In genomic region chrY:12662745-12663576, GRCh38 we compare ENCODE assay signal across 8 cellular contexts. TPM values are rescaled to one million over a fixed set of nuclear protein-coding genes. Genes with fewer than 3 reads are reported as not detected.
A peak's percentile ranks its signal among the peaks of the same experiment; 100 is the strongest.
DNase-seq lines count a peak whose midpoint lies in the region; ATAC-seq and TF ChIP-seq lines count a peak whose summit lies in the region.

No MANE protein-coding gene starts in this region.

- TF ChIP-seq POLR2A in transverse colon (IDR thresholded peaks at IDR 0.05), result no peak

- H3K9me3 Mint-ChIP-seq in activated naive CD4-positive, alpha-beta T cell treated with anti-CD3 and anti-CD28 coated beads, Interleukin-2, amount 50 U/mL, for 72 hours, result no peaks in the 10 kb centered on the region

- ATAC-seq in GM19043 (IDR thresholded peaks at IDR 0.05; ENCODE audit: low read depth, unreplicated experiment), result peak; percentile 39
- peak; percentile 68 to 69 for ATAC-seq in activated naive CD4-positive, alpha-beta T cell treated with anti-CD3 and anti-CD28 coated beads, Interleukin-2, amount 50 U/mL, for 72 hours

- TF ChIP-seq CTCF in transverse colon (IDR thresholded peaks at IDR 0.05), result no peak

- H3K4me1 ChIP-seq in mesodermal cell (ENCODE audit: control insufficient read depth, insufficient read depth, low read length, poor library complexity, severe bottlenecking) (no peaks in the 10 kb centered on the region), transverse colon (no peaks in the 10 kb centered on the region)

- peak overlapping the region; percentile 56 for H3K4me3 ChIP-seq in mesodermal cell (ENCODE audit: extremely low read depth, insufficient read depth, low read length, poor library complexity, severe bottlenecking)
- H3K4me3 ChIP-seq in transverse colon, result peak overlapping the region in 2 of 4 donors; percentile 52 to 68

- 0% methylated on average over 3 to 5 of the region's 40 CpGs for WGBS in mesodermal cell (ENCODE audit: insufficient coverage in 2 of 2), 2 experiments
- no CpG with 5 or more reads among the region's 40 CpGs for WGBS in transverse colon (ENCODE audit: low coverage in 1 of 2), 2 donors

- peak overlapping the region; percentile 91 to 97 for H3K27ac Mint-ChIP-seq in activated naive CD4-positive, alpha-beta T cell treated with anti-CD3 and anti-CD28 coated beads, Interleukin-2, amount 50 U/mL, for 72 hours

- H3K27me3 ChIP-seq in transverse colon, result no peaks in the 10 kb centered on the region

- no peak for TF ChIP-seq EP300 in transverse colon (IDR thresholded peaks at IDR 0.05; ENCODE audit: low read depth)

- no peaks in the 10 kb centered on the region for H3K9me3 ChIP-seq in mesodermal cell (ENCODE audit: control insufficient read depth, low read length)
- no peaks in the 10 kb centered on the region for H3K9me3 ChIP-seq in transverse colon

- peaks cover 6 to 21% of the 10 kb centered on the region in 2 donors for H3K36me3 Mint-ChIP-seq in activated naive CD4-positive, alpha-beta T cell treated with anti-CD3 and anti-CD28 coated beads, Interleukin-2, amount 50 U/mL, for 72 hours

- intact Hi-C loops in transverse colon (cut with DNase I; ENCODE audit: low total_unique reads), result no loop called here

- DNase-seq in LoVo (ENCODE audit: low spot score) (peak; percentile 19), NCI-H1436 treated with DMSO at 0.1 percent for 48 hours (lab: John Stamatoyannopoulos, UW) (no peak), activated gamma-delta T cell treated with Interleukin-2 at 50 U/mL for 16 hours (no peak), transverse colon (no peak), retina (no peak)
- DNase-seq in activated naive CD4-positive, alpha-beta T cell treated with anti-CD3 and anti-CD28 coated beads, Interleukin-2, amount 50 U/mL, for 72 hours (ENCODE audit: low spot score in 2 of 2), result peak; percentile 35 to 69

- H3K36me3 ChIP-seq in mesodermal cell (ENCODE audit: control insufficient read depth, insufficient read depth, low read length) (peaks cover 17% of the 10 kb centered on the region), transverse colon (no peaks in the 10 kb centered on the region)

- in situ Hi-C loops in transverse colon (cut with MboI; ENCODE audit: low pct_ligation_motif_present in 1 of 4, low pct_unique_long_range_greater_than_20kb in 1 of 4, low sequenced_read_pairs in 3 of 4), result no loop called here

- no peak overlapping the region for H3K27ac ChIP-seq in mesodermal cell (ENCODE audit: low read depth, low read length, severe bottlenecking)
- peak overlapping the region in 2 of 4 donors; percentile 85 to 86 for H3K27ac ChIP-seq in transverse colon

RNA-seq across cellular contexts. Expression of gene USP9Y, which starts 38.1 kb away (rescaled TPM):
- total RNA-seq in activated naive CD4-positive, alpha-beta T cell treated with anti-CD3 and anti-CD28 coated beads, Interleukin-2, amount 50 U/mL, for 72 hours, result 10 to 100 TPM; 14.7 to 20.4 TPM
- 22.4 TPM for polyA plus RNA-seq in mesodermal cell (2013, experiment 1 of 2)
- 22.3 TPM for polyA plus RNA-seq in mesodermal cell (2013, experiment 2 of 2)
- 10 to 100 TPM in 2 of 4 donors, not detected in 2; 11.7 to 12.3 TPM for total RNA-seq in transverse colon

Comparison
In these comparisons a context has a peak if more than half of its experiments do, and no peak if none do; other contexts are left out.
1. DNase-seq: peak in LoVo (single experiment) and activated naive CD4-positive, alpha-beta T cell treated with anti-CD3 and anti-CD28 coated beads, Interleukin-2, amount 50 U/mL, for 72 hours (2 of 2); none in NCI-H1436 treated with DMSO at 0.1 percent for 48 hours (single experiment), activated gamma-delta T cell treated with Interleukin-2 at 50 U/mL for 16 hours (single experiment), transverse colon (single experiment) and retina (single experiment).